ENCODE assay signal across 11 cellular contexts in genomic region chr18:79485788-79486355, GRCh38.
DNase-seq lines count a peak whose midpoint lies in the region; ATAC-seq and TF ChIP-seq lines count a peak whose summit lies in the region.
"Had no signal": no experiment of that assay in that cellular context is flagged by ENCODE, and none has a peak within 500 bp of the region (broad histone marks: within the 10 kb centered on the region; RNA-seq: fewer than 3 reads in every experiment).

No MANE protein-coding gene starts in this region.

- peaks cover 10 to 25% of the 10 kb centered on the region in 2 donors for H3K4me1 ChIP-seq in thoracic aorta (ENCODE audit: control insufficient read depth in 1 of 2, low read depth in 2 of 2)
- no peaks in the 10 kb centered on the region for H3K4me1 ChIP-seq in right lobe of liver

- TF ChIP-seq CTCF in activated CD8-positive, alpha-beta T cell treated with anti-CD3 and anti-CD28 coated beads for 36 hours (IDR thresholded peaks at IDR 0.05): no peak
- TF ChIP-seq CTCF in thoracic aorta (IDR thresholded peaks at IDR 0.05) (no peak), right lobe of liver (IDR thresholded peaks at IDR 0.05) (no peak)

- H3K27ac Mint-ChIP-seq in activated CD8-positive, alpha-beta T cell treated with anti-CD3 and anti-CD28 coated beads for 36 hours: no peak overlapping the region
- H3K27ac Mint-ChIP-seq in activated CD8-positive, alpha-beta T cell treated with anti-CD3 and anti-CD28 coated beads, Interleukin-2, amount 10 ng/mL, durations not matched to agents 7 days and 5 days: no peak overlapping the region

- H3K27me3 Mint-ChIP-seq in activated CD8-positive, alpha-beta T cell treated with anti-CD3 and anti-CD28 coated beads for 36 hours: no peaks in the 10 kb centered on the region
- no peaks in the 10 kb centered on the region for H3K27me3 Mint-ChIP-seq in activated CD8-positive, alpha-beta T cell treated with anti-CD3 and anti-CD28 coated beads, Interleukin-2, amount 10 ng/mL, durations not matched to agents 7 days and 5 days (ENCODE audit: low read depth)

- ATAC-seq in activated CD8-positive, alpha-beta T cell treated with anti-CD3 and anti-CD28 coated beads for 36 hours: no peak
- no peak for ATAC-seq in activated CD8-positive, alpha-beta T cell treated with anti-CD3 and anti-CD28 coated beads, Interleukin-2, amount 10 ng/mL, durations not matched to agents 7 days and 5 days
- ATAC-seq in thoracic aorta (ENCODE audit: insufficient number of reproducible peaks, low FRiP score, low read depth): peak; percentile 94
- no peak for ATAC-seq in right lobe of liver

- peaks cover 9% of the 10 kb centered on the region for H3K36me3 Mint-ChIP-seq in activated CD8-positive, alpha-beta T cell treated with anti-CD3 and anti-CD28 coated beads for 36 hours (ENCODE audit: low read depth)
- no peaks in the 10 kb centered on the region for H3K36me3 Mint-ChIP-seq in activated CD8-positive, alpha-beta T cell treated with anti-CD3 and anti-CD28 coated beads, Interleukin-2, amount 10 ng/mL, durations not matched to agents 7 days and 5 days (ENCODE audit: low read depth)

- POLR2A ChIA-PET in activated CD8-positive, alpha-beta T cell treated with anti-CD3 and anti-CD28 coated beads for 36 hours (lab: Charles Lee): interaction anchor here (0.7 kb wide), 1 partner anchor 83 kb away, joined by 3 read pairs; no protein-coding TSS in a partner anchor
- POLR2A ChIA-PET in activated CD8-positive, alpha-beta T cell treated with anti-CD3 and anti-CD28 coated beads, Interleukin-2, amount 10 ng/mL, durations not matched to agents 7 days and 5 days (lab: Charles Lee): no interaction called here

- H3K27me3 ChIP-seq in thoracic aorta (replicated peaks; ENCODE audit: insufficient read depth) (no peaks in the 10 kb centered on the region), right lobe of liver (no peaks in the 10 kb centered on the region)
- H3K27me3 ChIP-seq: neutrophil had no signal

- CTCF ChIA-PET in activated CD8-positive, alpha-beta T cell treated with anti-CD3 and anti-CD28 coated beads for 36 hours (lab: Charles Lee): no interaction called here
- CTCF ChIA-PET in activated CD8-positive, alpha-beta T cell treated with anti-CD3 and anti-CD28 coated beads, Interleukin-2, amount 10 ng/mL, durations not matched to agents 7 days and 5 days (lab: Charles Lee): no interaction called here

- no peak for TF ChIP-seq POLR2A in right lobe of liver (IDR thresholded peaks at IDR 0.05)

- WGBS in right lobe of liver (ENCODE audit: insufficient coverage, low coverage, low lambda C conversion rate, missing lambda C conversion rate): 89% methylated on average over 11 of the region's 16 CpGs

- H3K4me3 Mint-ChIP-seq in activated CD8-positive, alpha-beta T cell treated with anti-CD3 and anti-CD28 coated beads for 36 hours: no peak overlapping the region
- no peak overlapping the region for H3K4me3 Mint-ChIP-seq in activated CD8-positive, alpha-beta T cell treated with anti-CD3 and anti-CD28 coated beads, Interleukin-2, amount 10 ng/mL, durations not matched to agents 7 days and 5 days

- intact Hi-C loops in activated CD8-positive, alpha-beta T cell treated with anti-CD3 and anti-CD28 coated beads for 36 hours (cut with micrococcal nuclease): no loop called here
- intact Hi-C loops in right lobe of liver (cut with DNase I): no loop called here

- no peaks in the 10 kb centered on the region for H3K4me1 Mint-ChIP-seq in activated CD8-positive, alpha-beta T cell treated with anti-CD3 and anti-CD28 coated beads for 36 hours (ENCODE audit: low read depth)
- no peaks in the 10 kb centered on the region for H3K4me1 Mint-ChIP-seq in activated CD8-positive, alpha-beta T cell treated with anti-CD3 and anti-CD28 coated beads, Interleukin-2, amount 10 ng/mL, durations not matched to agents 7 days and 5 days (ENCODE audit: low read depth)

- H3K4me3 ChIP-seq in thoracic aorta: peak overlapping the region; percentile 69
- H3K4me3 ChIP-seq in right lobe of liver: no peak overlapping the region

- peaks cover 12% of the 10 kb centered on the region for H3K36me3 ChIP-seq in thoracic aorta
- H3K36me3 ChIP-seq in right lobe of liver: no peaks in the 10 kb centered on the region

- DNase-seq in activated CD8-positive, alpha-beta T cell treated with anti-CD3 and anti-CD28 coated beads for 36 hours: peak; percentile 1
- no peak for DNase-seq in activated CD8-positive, alpha-beta T cell treated with anti-CD3 and anti-CD28 coated beads, Interleukin-2, amount 10 ng/mL, durations not matched to agents 7 days and 5 days
- DNase-seq in amniotic epithelial cell (ENCODE audit: low read depth) (peak; percentile 36), iris pigment epithelial cell (ENCODE audit: low read depth) (peak; percentile 87), thoracic aorta (ENCODE audit: low spot score) (no peak), 8988T (no peak), right lobe of liver (no peak), HUDEP-2 (lab: John Stamatoyannopoulos, UW; ENCODE audit: unreplicated experiment in 76 of 76) (no peak)
- DNase-seq: NCI-H2227 treated with DMSO at 0.1 percent for 48 hours had no signal

- H3K9me3 Mint-ChIP-seq in activated CD8-positive, alpha-beta T cell treated with anti-CD3 and anti-CD28 coated beads for 36 hours: no peaks in the 10 kb centered on the region
- no peaks in the 10 kb centered on the region for H3K9me3 Mint-ChIP-seq in activated CD8-positive, alpha-beta T cell treated with anti-CD3 and anti-CD28 coated beads, Interleukin-2, amount 10 ng/mL, durations not matched to agents 7 days and 5 days (ENCODE audit: insufficient read depth)

- no peaks in the 10 kb centered on the region for H3K9me3 ChIP-seq in thoracic aorta
- H3K9me3 ChIP-seq in right lobe of liver: no peaks in the 10 kb centered on the region
- H3K9me3 ChIP-seq: neutrophil had no signal

- H3K27ac ChIP-seq in thoracic aorta (peak overlapping the region; percentile 51 to 52), right lobe of liver (no peak overlapping the region)
- H3K27ac ChIP-seq: HL-60, neutrophil had no signal

Comparison
In these comparisons a context has a peak if more than half of its experiments do, and no peak if none do; other contexts are left out.
1. DNase-seq: peak in activated CD8-positive, alpha-beta T cell treated with anti-CD3 and anti-CD28 coated beads for 36 hours (single experiment), amniotic epithelial cell (single experiment) and iris pigment epithelial cell (single experiment); none in activated CD8-positive, alpha-beta T cell treated with anti-CD3 and anti-CD28 coated beads, Interleukin-2, amount 10 ng/mL, durations not matched to agents 7 days and 5 days (single experiment), thoracic aorta (single experiment), 8988T (single experiment), right lobe of liver (0 of 3) and HUDEP-2 (0 of 76).
2. H3K27ac ChIP-seq: peak in thoracic aorta (2 of 2); none in right lobe of liver (0 of 3).